1 cellular context compared by ENCODE assay signal in the genomic region with DNA sequence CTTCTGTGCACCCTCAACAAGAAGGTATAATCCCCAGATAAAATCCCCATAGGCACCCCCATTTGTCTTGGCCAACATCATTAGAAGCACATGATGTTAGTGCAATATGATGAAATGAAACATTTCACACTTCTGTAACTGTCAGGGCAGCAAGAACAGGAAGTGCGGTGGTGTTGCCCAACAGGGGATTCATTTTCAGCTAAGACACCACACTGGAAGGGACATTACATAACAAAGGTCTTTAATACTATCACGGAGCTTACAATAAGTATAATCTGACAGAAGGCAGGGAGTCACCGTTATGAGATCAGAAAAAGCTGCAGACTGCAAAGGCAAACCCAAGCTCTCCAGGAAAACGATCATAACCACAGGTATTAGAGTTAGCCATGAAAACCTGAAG.
TF ChIP-seq lines count a peak whose summit lies in the region.

No MANE protein-coding gene starts in this region.

TF ChIP-seq in GM12891, 5 proteins besides CTCF, POLR2A, EP300 and RAD21:
- TF ChIP-seq PAX5 (IDR thresholded peaks at IDR 0.05; ENCODE audit: insufficient read depth, low read length, severe bottlenecking) (no peak), SPI1 (IDR thresholded peaks at IDR 0.05; ENCODE audit: low read depth, low read length) (peak; percentile 45)
